ENCODE assay signal across 9 cellular contexts in genomic region chr5:146533260-146533857, GRCh38. TPM values are rescaled to one million over a fixed set of nuclear protein-coding genes. Genes with fewer than 3 reads are reported as not detected.
DNase-seq lines count a peak whose midpoint lies in the region; ATAC-seq and TF ChIP-seq lines count a peak whose summit lies in the region.
"Had no signal": no experiment of that assay in that cellular context is flagged by ENCODE, and none has a peak within 500 bp of the region (broad histone marks: within the 10 kb centered on the region; RNA-seq: fewer than 3 reads in every experiment).

No MANE protein-coding gene starts in this region.

- no peak overlapping the region for H3K4me3 ChIP-seq in CD4-positive, CD25-positive, alpha-beta regulatory T cell (ENCODE audit: low read depth, low read length)
- H3K4me3 ChIP-seq in coronary artery (no peak overlapping the region), lung (no peak overlapping the region)

- peak; percentile 61 for TF ChIP-seq CTCF in coronary artery (IDR thresholded peaks at IDR 0.05)
- peak; percentile 41 for TF ChIP-seq CTCF in lung (IDR thresholded peaks at IDR 0.05; ENCODE audit: control extremely low read depth, extremely low read depth)

- no peak overlapping the region for H3K4me3 Mint-ChIP-seq in CD4-positive, CD25-positive, alpha-beta regulatory T cell
- H3K4me3 Mint-ChIP-seq in activated CD4-positive, alpha-beta T cell treated with anti-CD3 and anti-CD28 coated beads for 36 hours: no peak overlapping the region
- H3K4me3 Mint-ChIP-seq: activated naive CD4-positive, alpha-beta T cell treated with anti-CD3 and anti-CD28 coated beads, Interleukin-2, amount 50 U/mL, for 24 hours had no signal

- POLR2A ChIA-PET in activated CD4-positive, alpha-beta T cell treated with anti-CD3 and anti-CD28 coated beads for 36 hours (lab: Charles Lee): no interaction called here

- no peaks in the 10 kb centered on the region for H3K9me3 Mint-ChIP-seq in CD4-positive, CD25-positive, alpha-beta regulatory T cell
- no peaks in the 10 kb centered on the region for H3K9me3 Mint-ChIP-seq in activated CD4-positive, alpha-beta T cell treated with anti-CD3 and anti-CD28 coated beads for 36 hours (ENCODE audit: low read depth)
- H3K9me3 Mint-ChIP-seq: activated naive CD4-positive, alpha-beta T cell treated with anti-CD3 and anti-CD28 coated beads, Interleukin-2, amount 50 U/mL, for 24 hours had no signal

- peaks cover under 1% of the 10 kb centered on the region for H3K27me3 ChIP-seq in CD4-positive, CD25-positive, alpha-beta regulatory T cell (ENCODE audit: control insufficient read depth, insufficient read depth, low read length)
- H3K27me3 ChIP-seq in lung (ENCODE audit: control insufficient read depth, insufficient read depth): no peaks in the 10 kb centered on the region

- CTCF ChIA-PET in activated CD4-positive, alpha-beta T cell treated with anti-CD3 and anti-CD28 coated beads for 36 hours (lab: Charles Lee): interaction anchor here (0.7 to 7.6 kb wide), 24 partner anchors 9 to 1111 kb away, joined by 3 to 68 read pairs (median 3); partner anchors contain the start of gene GPR151

- H3K36me3 Mint-ChIP-seq in CD4-positive, CD25-positive, alpha-beta regulatory T cell: no peaks in the 10 kb centered on the region
- no peaks in the 10 kb centered on the region for H3K36me3 Mint-ChIP-seq in activated CD4-positive, alpha-beta T cell treated with anti-CD3 and anti-CD28 coated beads for 36 hours (ENCODE audit: low read depth)
- H3K36me3 Mint-ChIP-seq: activated naive CD4-positive, alpha-beta T cell treated with anti-CD3 and anti-CD28 coated beads, Interleukin-2, amount 50 U/mL, for 24 hours had no signal

- ATAC-seq in CD4-positive, CD25-positive, alpha-beta regulatory T cell (ENCODE audit: low read depth in 2 of 2): peak; percentile 84 to 91
- ATAC-seq in GM19324 (IDR thresholded peaks at IDR 0.05; ENCODE audit: low FRiP score, unreplicated experiment): peak; percentile 86
- ATAC-seq in HG03354 (IDR thresholded peaks at IDR 0.05; ENCODE audit: poor library complexity, severe bottlenecking, unreplicated experiment): peak; percentile 96
- peak; percentile 98 for ATAC-seq in activated CD4-positive, alpha-beta T cell treated with anti-CD3 and anti-CD28 coated beads for 36 hours
- no peak for ATAC-seq in lung (ENCODE audit: insufficient read depth, low FRiP score)

- H3K4me1 Mint-ChIP-seq in CD4-positive, CD25-positive, alpha-beta regulatory T cell: peaks cover 0 to 5% (median 2%) of the 10 kb centered on the region in 4 donors
- peaks cover 3% of the 10 kb centered on the region for H3K4me1 Mint-ChIP-seq in activated CD4-positive, alpha-beta T cell treated with anti-CD3 and anti-CD28 coated beads for 36 hours

- no peak overlapping the region for H3K27ac ChIP-seq in CD4-positive, CD25-positive, alpha-beta regulatory T cell (ENCODE audit: insufficient read depth, low read length, poor library complexity, severe bottlenecking)
- no peak overlapping the region for H3K27ac ChIP-seq in coronary artery
- no peak overlapping the region for H3K27ac ChIP-seq in lung (ENCODE audit: low read depth in 1 of 2, low read length in 1 of 2)

- H3K27me3 Mint-ChIP-seq in CD4-positive, CD25-positive, alpha-beta regulatory T cell: no peaks in the 10 kb centered on the region
- no peaks in the 10 kb centered on the region for H3K27me3 Mint-ChIP-seq in activated CD4-positive, alpha-beta T cell treated with anti-CD3 and anti-CD28 coated beads for 36 hours
- H3K27me3 Mint-ChIP-seq: activated naive CD4-positive, alpha-beta T cell treated with anti-CD3 and anti-CD28 coated beads, Interleukin-2, amount 50 U/mL, for 24 hours had no signal

- H3K9me3 ChIP-seq in CD4-positive, CD25-positive, alpha-beta regulatory T cell (ENCODE audit: control insufficient read depth in 2 of 2, low read length in 2 of 2): no peaks in the 10 kb centered on the region
- H3K9me3 ChIP-seq in lung (ENCODE audit: control insufficient read depth in 2 of 2, insufficient read depth in 1 of 2, low read length in 1 of 2): no peaks in the 10 kb centered on the region

- H3K27ac Mint-ChIP-seq in CD4-positive, CD25-positive, alpha-beta regulatory T cell: no peak overlapping the region
- no peak overlapping the region for H3K27ac Mint-ChIP-seq in activated CD4-positive, alpha-beta T cell treated with anti-CD3 and anti-CD28 coated beads for 36 hours
- H3K27ac Mint-ChIP-seq: activated naive CD4-positive, alpha-beta T cell treated with anti-CD3 and anti-CD28 coated beads, Interleukin-2, amount 50 U/mL, for 24 hours had no signal

- DNase-seq in CD4-positive, CD25-positive, alpha-beta regulatory T cell: peak; percentile 43 to 80 (median 59)
- DNase-seq in NCI-H446 (lab: John Stamatoyannopoulos, UW) (peak; percentile 52 to 88), coronary artery (ENCODE audit: low spot score) (no peak), lung (ENCODE audit: low spot score) (peak; percentile 67)
- peak; percentile 88 for DNase-seq in activated CD4-positive, alpha-beta T cell treated with anti-CD3 and anti-CD28 coated beads for 36 hours
- DNase-seq in stimulated activated CD8-positive, alpha-beta memory T cell treated with anti-CD3 and anti-CD28 coated beads, Interleukin-15, amount 100 ng/mL, for 24 hours (ENCODE audit: low read depth): peak; percentile 39

- WGBS in lung, 2 donors: 45% methylated on average over 7 of the region's 7 CpGs

- H3K4me1 ChIP-seq in CD4-positive, CD25-positive, alpha-beta regulatory T cell (ENCODE audit: control insufficient read depth, insufficient read depth, low read length, poor library complexity, severe bottlenecking): no peaks in the 10 kb centered on the region
- no peaks in the 10 kb centered on the region for H3K4me1 ChIP-seq in lung (ENCODE audit: control insufficient read depth in 2 of 2, insufficient read depth in 2 of 2, low read length in 2 of 2)

- intact Hi-C loops in activated CD4-positive, alpha-beta T cell treated with anti-CD3 and anti-CD28 coated beads for 36 hours (cut with DNase I, micrococcal nuclease): loop anchor here (1.0 to 10.0 kb wide), 3 partner anchors 131 to 656 kb away; no protein-coding TSS in a partner anchor

- H3K36me3 ChIP-seq in CD4-positive, CD25-positive, alpha-beta regulatory T cell (ENCODE audit: control insufficient read depth, insufficient read depth, low read length): no peaks in the 10 kb centered on the region
- no peaks in the 10 kb centered on the region for H3K36me3 ChIP-seq in lung (ENCODE audit: control insufficient read depth in 2 of 2, insufficient read depth in 2 of 2, low read length in 2 of 2)

RNA-seq across cellular contexts. Expression of gene GPR151, which starts 17.4 kb away (rescaled TPM):
- not detected for total RNA-seq in CD4-positive, CD25-positive, alpha-beta regulatory T cell
- polyA plus RNA-seq in CD4-positive, CD25-positive, alpha-beta regulatory T cell: under 1 TPM in 1 of 4 donors, not detected in 3; 0.13 TPM
- not detected for total RNA-seq in activated CD4-positive, alpha-beta T cell treated with anti-CD3 and anti-CD28 coated beads for 36 hours
- total RNA-seq in lung: not detected
- not detected for polyA plus RNA-seq in lung
